Comparison of ENCODE assay signal across 8 cellular contexts in genomic region chr9:112377684-112378344, GRCh38. TPM values are rescaled to one million over a fixed set of nuclear protein-coding genes. Genes with fewer than 3 reads are reported as not detected.
DNase-seq lines count a peak whose midpoint lies in the region; ATAC-seq and TF ChIP-seq lines count a peak whose summit lies in the region.

No MANE protein-coding gene starts in this region.

- no peaks in the 10 kb centered on the region for H3K9me2 ChIP-seq in neural cell (ENCODE audit: insufficient read depth, low read length)

- H2AFZ ChIP-seq in neural cell (ENCODE audit: low read depth, low read length): no peak overlapping the region

- in situ Hi-C loops in ACHN (cut with HindIII; ENCODE audit: low pct_ligation_motif_present, low pct_unique_long_range_greater_than_20kb, low sequenced_read_pairs): no loop called here

- H3K36me3 Mint-ChIP-seq in Caco-2 (ENCODE audit: insufficient read depth, unreplicated experiment): peaks cover 27% of the 10 kb centered on the region

- H3K36me3 ChIP-seq in Caco-2 (ENCODE audit: control insufficient read depth, insufficient read depth, low read length) (no peaks in the 10 kb centered on the region; the same call in none of the 2 replicates), MG63 (no peaks in the 10 kb centered on the region), neural cell (ENCODE audit: insufficient read depth, low read length) (no peaks in the 10 kb centered on the region)
- no peaks in the 10 kb centered on the region for H3K36me3 ChIP-seq in effector memory CD4-positive, alpha-beta T cell (ENCODE audit: control insufficient read depth, insufficient read depth, low read length)

- H3K4me2 ChIP-seq in neural cell (ENCODE audit: low read length): peak overlapping the region; percentile 41

- CTCF ChIA-PET in Caco-2 (lab: Charles Lee): no interaction called here

- peaks cover 29% of the 10 kb centered on the region for H3K4me1 ChIP-seq in Caco-2
- H3K4me1 ChIP-seq in effector memory CD4-positive, alpha-beta T cell (ENCODE audit: control insufficient read depth, insufficient read depth, low read length, poor library complexity, severe bottlenecking): peaks cover 8% of the 10 kb centered on the region

- H3K4me3 ChIP-seq in Caco-2 (ENCODE audit: low read depth, low read length) (peak overlapping the region; percentile 81), MG63 (peak overlapping the region; percentile 94), neural cell (ENCODE audit: low read length) (peak overlapping the region; percentile 87)
- peak overlapping the region; percentile 94 for H3K4me3 ChIP-seq in effector memory CD4-positive, alpha-beta T cell (ENCODE audit: insufficient read depth, low read depth, low read length, poor library complexity, severe bottlenecking)

- TF ChIP-seq POLR2A in GM18505 (IDR thresholded peaks at IDR 0.05; ENCODE audit: borderline replicate concordance, extremely low read depth, insufficient read depth, insufficient read length): no peak

- no peak for TF ChIP-seq EP300 in neural cell (conservative IDR thresholded peaks at IDR 0.05; ENCODE audit: poor library complexity, severe bottlenecking)

- H3K9me3 ChIP-seq in Caco-2 (no peaks in the 10 kb centered on the region), MG63 (no peaks in the 10 kb centered on the region), neural cell (ENCODE audit: low read length) (no peaks in the 10 kb centered on the region)
- no peaks in the 10 kb centered on the region for H3K9me3 ChIP-seq in effector memory CD4-positive, alpha-beta T cell (ENCODE audit: control insufficient read depth, low read length)

- peaks cover 28% of the 10 kb centered on the region for H3K4me1 Mint-ChIP-seq in Caco-2 (ENCODE audit: low read depth, unreplicated experiment)

- no peaks in the 10 kb centered on the region for H4K20me1 ChIP-seq in neural cell (ENCODE audit: insufficient read depth)

- no peak for TF ChIP-seq RAD21 in neural cell (conservative IDR thresholded peaks at IDR 0.05)

- H3K9me3 Mint-ChIP-seq in Caco-2 (ENCODE audit: unreplicated experiment): peaks cover 8% of the 10 kb centered on the region

- H3K9ac ChIP-seq in neural cell (ENCODE audit: low read length): no peak overlapping the region

- H3K27me3 Mint-ChIP-seq in Caco-2 (ENCODE audit: insufficient read depth, unreplicated experiment): no peaks in the 10 kb centered on the region

- no peaks in the 10 kb centered on the region for H3F3A ChIP-seq in neural cell (ENCODE audit: insufficient read depth, low read length, poor library complexity, severe bottlenecking)

- H3K27ac ChIP-seq in effector memory CD4-positive, alpha-beta T cell (ENCODE audit: insufficient read depth, low read length, poor library complexity, severe bottlenecking): no peak overlapping the region
- no peak overlapping the region for H3K27ac ChIP-seq in neural cell (ENCODE audit: low read length)

- H3K27me3 ChIP-seq in Caco-2 (replicated peaks; ENCODE audit: control insufficient read depth, insufficient read depth, low read length) (no peaks in the 10 kb centered on the region), MG63 (no peaks in the 10 kb centered on the region), neural cell (ENCODE audit: insufficient read depth, low read depth, low read length) (no peaks in the 10 kb centered on the region)
- no peaks in the 10 kb centered on the region for H3K27me3 ChIP-seq in effector memory CD4-positive, alpha-beta T cell (replicated peaks; ENCODE audit: control insufficient read depth, insufficient read depth, low read length, poor library complexity, severe bottlenecking)

- POLR2A ChIA-PET in Caco-2 (lab: Charles Lee): no interaction called here

- DNase-seq in Caco-2 (no peak), MG63 (no peak), ACHN (no peak), NCI-H2107 (lab: John Stamatoyannopoulos, UW) (no peak), 8988T (no peak)
- DNase-seq in effector memory CD4-positive, alpha-beta T cell: no peak

- TF ChIP-seq CTCF in Caco-2 (IDR thresholded peaks at IDR 0.05; ENCODE audit: insufficient read depth in 1 of 2, low read depth in 1 of 2, low read length in 1 of 2, severe bottlenecking in 1 of 2, unreplicated experiment in 1 of 2): no peak
- TF ChIP-seq CTCF in neural cell (IDR thresholded peaks at IDR 0.05; ENCODE audit: poor library complexity, severe bottlenecking): no peak

- peak overlapping the region; percentile 99 for H3K4me3 Mint-ChIP-seq in Caco-2 (ENCODE audit: unreplicated experiment)

- intact Hi-C loops in Caco-2 (cut with micrococcal nuclease; ENCODE audit: unreplicated experiment): no loop called here

- no TSS peak for BruUV-seq in Caco-2 (replicated peaks; lab: Mats Ljungman, UMichigan)

- no peak for ATAC-seq in GM18505 (IDR thresholded peaks at IDR 0.05; ENCODE audit: unreplicated experiment)

- H3K79me2 ChIP-seq in neural cell (replicated peaks; ENCODE audit: insufficient read depth, low read length): peaks cover 9% of the 10 kb centered on the region

- peak overlapping the region; percentile 20 for H3K27ac Mint-ChIP-seq in Caco-2 (ENCODE audit: unreplicated experiment)

TF ChIP-seq in neural cell, 6 proteins besides CTCF, POLR2A, EP300 and RAD21:
- TF ChIP-seq, protein P1, sequence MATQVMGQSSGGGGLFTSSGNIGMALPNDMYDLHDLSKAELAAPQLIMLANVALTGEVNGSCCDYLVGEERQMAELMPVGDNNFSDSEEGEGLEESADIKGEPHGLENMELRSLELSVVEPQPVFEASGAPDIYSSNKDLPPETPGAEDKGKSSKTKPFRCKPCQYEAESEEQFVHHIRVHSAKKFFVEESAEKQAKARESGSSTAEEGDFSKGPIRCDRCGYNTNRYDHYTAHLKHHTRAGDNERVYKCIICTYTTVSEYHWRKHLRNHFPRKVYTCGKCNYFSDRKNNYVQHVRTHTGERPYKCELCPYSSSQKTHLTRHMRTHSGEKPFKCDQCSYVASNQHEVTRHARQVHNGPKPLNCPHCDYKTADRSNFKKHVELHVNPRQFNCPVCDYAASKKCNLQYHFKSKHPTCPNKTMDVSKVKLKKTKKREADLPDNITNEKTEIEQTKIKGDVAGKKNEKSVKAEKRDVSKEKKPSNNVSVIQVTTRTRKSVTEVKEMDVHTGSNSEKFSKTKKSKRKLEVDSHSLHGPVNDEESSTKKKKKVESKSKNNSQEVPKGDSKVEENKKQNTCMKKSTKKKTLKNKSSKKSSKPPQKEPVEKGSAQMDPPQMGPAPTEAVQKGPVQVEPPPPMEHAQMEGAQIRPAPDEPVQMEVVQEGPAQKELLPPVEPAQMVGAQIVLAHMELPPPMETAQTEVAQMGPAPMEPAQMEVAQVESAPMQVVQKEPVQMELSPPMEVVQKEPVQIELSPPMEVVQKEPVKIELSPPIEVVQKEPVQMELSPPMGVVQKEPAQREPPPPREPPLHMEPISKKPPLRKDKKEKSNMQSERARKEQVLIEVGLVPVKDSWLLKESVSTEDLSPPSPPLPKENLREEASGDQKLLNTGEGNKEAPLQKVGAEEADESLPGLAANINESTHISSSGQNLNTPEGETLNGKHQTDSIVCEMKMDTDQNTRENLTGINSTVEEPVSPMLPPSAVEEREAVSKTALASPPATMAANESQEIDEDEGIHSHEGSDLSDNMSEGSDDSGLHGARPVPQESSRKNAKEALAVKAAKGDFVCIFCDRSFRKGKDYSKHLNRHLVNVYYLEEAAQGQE (IDR thresholded peaks at IDR 0.05; ENCODE audit: borderline replicate concordance): no peak
- no peak for TF ChIP-seq SMC3 (conservative IDR thresholded peaks at IDR 0.05; ENCODE audit: poor library complexity)
- TF ChIP-seq TAF1 (IDR thresholded peaks at IDR 0.05; ENCODE audit: low read depth): no peak
- TF ChIP-seq POLR2AphosphoS5 (IDR thresholded peaks at IDR 0.05): no peak
- TF ChIP-seq MXI1 (conservative IDR thresholded peaks at IDR 0.05; ENCODE audit: poor library complexity, severe bottlenecking): no peak
- no peak for TF ChIP-seq EZH2 (IDR thresholded peaks at IDR 0.05; ENCODE audit: borderline replicate concordance, insufficient read depth, low read length, poor library complexity, severe bottlenecking)

RNA-seq across cellular contexts. Expression of gene HSDL2, which starts 2.1 kb away (rescaled TPM):
- total RNA-seq in Caco-2 (2022): 122 and 134 TPM in 2 replicates
- total RNA-seq in MG63 (2014; rRNA removed; shearing (Covaris generic); ENCODE audit: low replicate concordance): 32.1 and 44.3 TPM in 2 replicates
- 7.1 and 9.0 TPM in 2 replicates for polyA plus RNA-seq in neural cell
- polyA minus RNA-seq in neural cell: 15.8 and 16.6 TPM in 2 replicates

RNA-seq across cellular contexts. Expression of gene PTBP3, which starts 44.4 kb away (rescaled TPM):
- total RNA-seq in Caco-2 (2022): 172 and 190 TPM in 2 replicates
- 16.3 and 20.7 TPM in 2 replicates for total RNA-seq in MG63 (2014; rRNA removed; shearing (Covaris generic); ENCODE audit: low replicate concordance)
- 29.7 and 36.1 TPM in 2 replicates for polyA plus RNA-seq in neural cell
- 87.9 and 102 TPM in 2 replicates for polyA minus RNA-seq in neural cell
